In the genomic region with DNA sequence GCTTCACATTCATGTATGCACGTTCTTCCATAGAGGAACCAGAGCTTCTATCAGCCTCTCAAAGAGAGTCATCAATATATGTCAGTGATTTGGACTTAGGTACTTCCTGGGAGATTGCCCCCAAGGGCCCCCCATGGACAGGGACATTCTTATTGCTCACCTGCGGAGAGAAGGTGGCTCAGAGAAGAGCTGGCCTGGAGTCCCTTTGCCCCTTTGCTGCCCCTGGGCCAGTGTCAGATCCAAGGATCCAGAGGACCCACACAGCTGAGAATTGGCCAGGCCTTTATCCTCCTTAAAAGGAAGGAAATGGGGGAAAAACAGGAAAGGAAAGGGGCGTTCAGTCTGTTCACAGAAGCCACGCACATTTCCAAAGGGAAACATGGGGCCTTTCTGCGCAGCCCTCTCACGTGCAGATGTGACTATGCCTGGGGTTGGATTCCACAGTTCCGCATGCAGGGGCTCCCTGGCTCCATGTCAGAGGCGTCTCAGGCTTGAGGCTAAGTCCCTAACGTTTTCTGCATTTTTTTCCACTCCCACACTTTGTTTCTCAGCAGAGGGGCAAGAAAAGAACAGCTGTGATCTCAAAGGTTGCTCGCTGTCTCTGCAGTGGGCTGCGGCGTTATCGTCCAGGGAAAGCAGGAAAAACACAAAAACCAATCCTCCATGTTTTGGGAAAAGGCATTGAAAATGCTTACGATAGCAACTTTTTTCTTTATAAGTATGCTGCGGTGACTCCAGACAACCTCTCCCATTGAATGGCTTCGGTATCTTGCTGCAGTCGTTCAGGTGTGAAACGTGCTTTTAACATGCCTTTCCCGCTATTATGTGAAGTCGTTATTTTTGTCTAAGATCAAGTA, we compare ENCODE assay signal across 16 cellular contexts. TPM values are rescaled to one million over a fixed set of nuclear protein-coding genes. Genes with fewer than 3 reads are reported as not detected.
DNase-seq lines count a peak whose midpoint lies in the region; ATAC-seq and TF ChIP-seq lines count a peak whose summit lies in the region.
"Had no signal": no experiment of that assay in that cellular context is flagged by ENCODE, and none has a peak within 500 bp of the region (broad histone marks: within the 10 kb centered on the region; RNA-seq: fewer than 3 reads in every experiment).

No MANE protein-coding gene starts in this region.

- ATAC-seq in SK-N-SH treated with all-trans-retinoic acid at 6 μM for 48 hours = no peak
- ATAC-seq in HG03139 (IDR thresholded peaks at IDR 0.05; ENCODE audit: unreplicated experiment) = no peak
- ATAC-seq in HG02798 (IDR thresholded peaks at IDR 0.05; ENCODE audit: poor library complexity, unreplicated experiment) = no peak
- ATAC-seq in HG02852 (IDR thresholded peaks at IDR 0.05; ENCODE audit: unreplicated experiment) = no peak

- TF ChIP-seq EP300 in SK-N-SH (IDR thresholded peaks at IDR 0.05; ENCODE audit: borderline replicate concordance in 1 of 2, low read depth in 1 of 2, low read length in 1 of 2) = no peak

- no peaks in the 10 kb centered on the region for H3K36me3 ChIP-seq in SK-N-SH (replicated peaks in 1 of 2; ENCODE audit: control insufficient read depth in 1 of 2, insufficient read depth in 2 of 2, low read length in 1 of 2)
- peaks cover 0 to 13% (median 10%) of the 10 kb centered on the region in 4 donors for H3K36me3 ChIP-seq in liver (ENCODE audit: control insufficient read depth in 4 of 4, insufficient read depth in 3 of 4, low read depth in 1 of 4, low read length in 3 of 4)

- H3K27me3 ChIP-seq in SK-N-SH (ENCODE audit: insufficient read depth) (peaks cover 4% of the 10 kb centered on the region; the same call in 1 of the 2 replicates), liver (ENCODE audit: control insufficient read depth in 4 of 4, insufficient read depth in 4 of 4, low read length in 3 of 4) (no peaks in the 10 kb centered on the region)

- CTCF ChIA-PET in SK-N-SH (lab: Yijun Ruan, JAX) = interaction anchor here (1.5 kb wide), 1 partner anchor 331 kb away, joined by 5 read pairs; no protein-coding TSS in a partner anchor

- no peak overlapping the region for H2AFZ ChIP-seq in SK-N-SH (ENCODE audit: low read depth)

- H3K4me2 ChIP-seq in SK-N-SH = no peak overlapping the region

- TF ChIP-seq RAD21 in SK-N-SH (IDR thresholded peaks at IDR 0.05; ENCODE audit: low read length) = no peak
- TF ChIP-seq RAD21 in liver (IDR thresholded peaks at IDR 0.05) = no peak

- H3K4me3 ChIP-seq in SK-N-SH (ENCODE audit: low read depth in 2 of 2, low read length in 1 of 2) = no peak overlapping the region
- no peak overlapping the region for H3K4me3 ChIP-seq in liver (ENCODE audit: low read depth in 1 of 3, low read length in 3 of 3)

- H3K4me3 Mint-ChIP-seq in type B pancreatic cell = no peak overlapping the region

- POLR2A ChIA-PET in SK-N-SH (lab: Yijun Ruan, JAX) = no interaction called here

- TF ChIP-seq CTCF in SK-N-SH (IDR thresholded peaks at IDR 0.05) (no peak), liver (IDR thresholded peaks at IDR 0.05; ENCODE audit: low read depth, low read length, missing input control) (no peak), type B pancreatic cell (conservative IDR thresholded peaks at IDR 0.05) (no peak)

- H3K9me3 Mint-ChIP-seq in type B pancreatic cell = no peaks in the 10 kb centered on the region

- H3K4me1 Mint-ChIP-seq in type B pancreatic cell (ENCODE audit: unreplicated experiment) = peaks cover 47% of the 10 kb centered on the region

- no peaks in the 10 kb centered on the region for H3K9me3 ChIP-seq in SK-N-SH
- no peaks in the 10 kb centered on the region for H3K9me3 ChIP-seq in liver (ENCODE audit: control insufficient read depth in 4 of 4, low read length in 3 of 4)

- H3K4me1 ChIP-seq in SK-N-SH (ENCODE audit: control insufficient read depth in 1 of 2, insufficient read depth in 2 of 2, low read depth in 1 of 2, low read length in 1 of 2) (peaks cover 0 to 19% of the 10 kb centered on the region in 2 experiments; a peak in 1 of 4 replicates), liver (ENCODE audit: control insufficient read depth in 4 of 4, insufficient read depth in 4 of 4, low read length in 3 of 4) (peaks cover 8 to 29% (median 17%) of the 10 kb centered on the region in 4 donors)

- 75% methylated on average over 20 of the region's 20 CpGs for WGBS in SK-N-SH (ENCODE audit: low lambda C conversion rate)
- WGBS in liver = 91% methylated on average over 20 of the region's 20 CpGs

- H3K36me3 Mint-ChIP-seq in type B pancreatic cell = peaks cover 11% of the 10 kb centered on the region

- DNase-seq in SK-N-SH (peak; percentile 1), ecto neural progenitor cell (ENCODE audit: low spot score) (peak; percentile 40), type B pancreatic cell (ENCODE audit: extremely low spot score, unreplicated experiment) (peak; percentile 48)
- DNase-seq: 8988T, COR-L47, Kasumi-1, NCI-H187 treated with DMSO at 0.1 percent for 48 hours, NCI-H2171 treated with DMSO at 0.1 percent for 48 hours, SIG-M5 had no signal

- peaks cover under 1% of the 10 kb centered on the region for H3F3A ChIP-seq in SK-N-SH (replicated peaks; ENCODE audit: insufficient read depth)

- no peaks in the 10 kb centered on the region for H3K9me2 ChIP-seq in SK-N-SH

- H4K20me1 ChIP-seq in SK-N-SH (ENCODE audit: insufficient read depth) = no peaks in the 10 kb centered on the region

- H3K27ac ChIP-seq in SK-N-SH (ENCODE audit: low read depth in 2 of 2, low read length in 1 of 2) = no peak overlapping the region
- H3K27ac ChIP-seq in liver (ENCODE audit: low read depth in 1 of 2, low read length in 2 of 2) = peak overlapping the region; percentile 80 to 81

- H3K9ac ChIP-seq in SK-N-SH (no peak overlapping the region), liver (ENCODE audit: low read depth in 1 of 2, low read length in 2 of 2) (no peak overlapping the region)

- no peak overlapping the region for H3K27ac Mint-ChIP-seq in type B pancreatic cell

- no peaks in the 10 kb centered on the region for H3K79me2 ChIP-seq in SK-N-SH (ENCODE audit: insufficient read depth)

- H3K27me3 Mint-ChIP-seq in type B pancreatic cell = peaks cover 3% of the 10 kb centered on the region

TF ChIP-seq in SK-N-SH, 30 proteins besides CTCF, POLR2A, EP300 and RAD21 (continues in another document):
- TF ChIP-seq RCOR1 (IDR thresholded peaks at IDR 0.05; ENCODE audit: low read length) = no peak
- TF ChIP-seq EZH2phosphoT487 (IDR thresholded peaks at IDR 0.05; ENCODE audit: borderline replicate concordance, low read depth) = no peak
- no peak for TF ChIP-seq MEF2A (IDR thresholded peaks at IDR 0.05; ENCODE audit: borderline replicate concordance, low read depth)
- no peak for TF ChIP-seq TCF12 (IDR thresholded peaks at IDR 0.05)
- no peak for TF ChIP-seq FOSL2 (IDR thresholded peaks at IDR 0.05; ENCODE audit: borderline replicate concordance, low read depth)
- no peak for TF ChIP-seq RXRA (IDR thresholded peaks at IDR 0.05; ENCODE audit: borderline replicate concordance, low read depth)
- TF ChIP-seq ELF1 (IDR thresholded peaks at IDR 0.05) = no peak

TF ChIP-seq in SK-N-SH treated with all-trans-retinoic acid at 6 μM for 48 hours, 23 proteins besides CTCF, POLR2A, EP300 and RAD21 (continues in another document):
- TF ChIP-seq ZFP30 (CRISPR knock-in tag; IDR thresholded peaks at IDR 0.05) = no peak
- TF ChIP-seq, protein P1, sequence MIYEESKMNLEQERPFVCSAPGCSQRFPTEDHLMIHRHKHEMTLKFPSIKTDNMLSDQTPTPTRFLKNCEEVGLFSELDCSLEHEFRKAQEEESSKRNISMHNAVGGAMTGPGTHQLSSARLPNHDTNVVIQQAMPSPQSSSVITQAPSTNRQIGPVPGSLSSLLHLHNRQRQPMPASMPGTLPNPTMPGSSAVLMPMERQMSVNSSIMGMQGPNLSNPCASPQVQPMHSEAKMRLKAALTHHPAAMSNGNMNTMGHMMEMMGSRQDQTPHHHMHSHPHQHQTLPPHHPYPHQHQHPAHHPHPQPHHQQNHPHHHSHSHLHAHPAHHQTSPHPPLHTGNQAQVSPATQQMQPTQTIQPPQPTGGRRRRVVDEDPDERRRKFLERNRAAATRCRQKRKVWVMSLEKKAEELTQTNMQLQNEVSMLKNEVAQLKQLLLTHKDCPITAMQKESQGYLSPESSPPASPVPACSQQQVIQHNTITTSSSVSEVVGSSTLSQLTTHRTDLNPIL (CRISPR knock-in tag; IDR thresholded peaks at IDR 0.05; ENCODE audit: low read depth) = no peak
- no peak for TF ChIP-seq SNAI2 (CRISPR knock-in tag; IDR thresholded peaks at IDR 0.05)
- no peak for TF ChIP-seq OSR1 (CRISPR knock-in tag; IDR thresholded peaks at IDR 0.05)

RNA-seq across cellular contexts. Expression of gene C1orf226, which starts 5.9 kb away (rescaled TPM):
- polyA plus RNA-seq in SK-N-SH (2012; rRNA removed) (0.03 and 0.05 TPM in 2 replicates), liver (10 to 100 TPM in 1 of 2 donors, 1 to 10 TPM in 1; 4.8 to 16.9 TPM)
- 0.08 TPM in 2 replicates for polyA plus RNA-seq in SK-N-SH (2012; cell fraction: cytosol; rRNA removed)
- polyA plus RNA-seq in SK-N-SH (2012; cell fraction: nucleus; rRNA removed) = 0.23 and 0.42 TPM in 2 replicates
- total RNA-seq in liver (10 to 100 TPM in 1 of 2 donors, 1 to 10 TPM in 1; 2.2 to 25.2 TPM), type B pancreatic cell (ENCODE audit: low replicate concordance) (12.6 and 15.8 TPM in 2 replicates)

RNA-seq across cellular contexts. Expression of gene SPATA46, which starts 10.8 kb away (rescaled TPM):
- polyA plus RNA-seq in SK-N-SH (2012; rRNA removed) = not detected in 2 replicates
- polyA plus RNA-seq in SK-N-SH (2012; cell fraction: cytosol; rRNA removed) = not detected in 2 replicates
- not detected in 2 replicates for polyA plus RNA-seq in SK-N-SH (2012; cell fraction: nucleus; rRNA removed)
- total RNA-seq in liver = not detected
- polyA plus RNA-seq in liver = under 1 TPM; 0.06 to 0.17 TPM
- not detected in 2 replicates for total RNA-seq in type B pancreatic cell (ENCODE audit: low replicate concordance)
- total RNA-seq: H4, NCI-H460 had no signal

RNA-seq across cellular contexts. Expression of gene SH2D1B, which starts 24.5 kb away (rescaled TPM):
- polyA plus RNA-seq in SK-N-SH (2012; rRNA removed) (not detected in 2 replicates), liver (under 1 TPM; 0.17 to 0.28 TPM)
- polyA plus RNA-seq in SK-N-SH (2012; cell fraction: cytosol; rRNA removed) = not detected in 2 replicates
- polyA plus RNA-seq in SK-N-SH (2012; cell fraction: nucleus; rRNA removed) = not detected in 2 replicates
- total RNA-seq in liver (under 1 TPM; 0.33 to 0.84 TPM), type B pancreatic cell (ENCODE audit: low replicate concordance) (not detected in 2 replicates)
- total RNA-seq: NCI-H460 had no signal

Comparison
In these comparisons a context has a peak if more than half of its experiments do, and no peak if none do; other contexts are left out.
1. H3K27ac ChIP-seq: peak in liver (2 of 2); none in SK-N-SH (0 of 2).
2. Peak in every context shown above with its lines, with median percentiles within 50 percentile points of each other: DNase-seq.